In genomic region chr2:16639431-16639830, GRCh38 we compare ENCODE assay signal across 20 cellular contexts. TPM values are rescaled to one million over a fixed set of nuclear protein-coding genes. Genes with fewer than 3 reads are reported as not detected.
DNase-seq lines count a peak whose midpoint lies in the region; ATAC-seq and TF ChIP-seq lines count a peak whose summit lies in the region.
"Had no signal": no experiment of that assay in that cellular context is flagged by ENCODE, and none has a peak within 500 bp of the region (broad histone marks: within the 10 kb centered on the region; RNA-seq: fewer than 3 reads in every experiment).

No MANE protein-coding gene starts in this region.

- no peaks in the 10 kb centered on the region for H3K27me3 Mint-ChIP-seq in activated B cell treated with CpG ODN at 0.5 μM for 24 hours
- H3K27me3 Mint-ChIP-seq in memory B cell = no peaks in the 10 kb centered on the region
- H3K27me3 Mint-ChIP-seq: activated naive CD4-positive, alpha-beta T cell treated with anti-CD3 and anti-CD28 coated beads, Interleukin-2, amount 50 U/mL, for 24 hours had no signal

- H3K9me3 Mint-ChIP-seq in activated B cell treated with CpG ODN at 0.5 μM for 24 hours = no peaks in the 10 kb centered on the region
- H3K9me3 Mint-ChIP-seq in memory B cell = peaks cover 2% of the 10 kb centered on the region
- H3K9me3 Mint-ChIP-seq: activated naive CD4-positive, alpha-beta T cell treated with anti-CD3 and anti-CD28 coated beads, Interleukin-2, amount 50 U/mL, for 24 hours had no signal

- no peaks in the 10 kb centered on the region for H3K9me3 ChIP-seq in liver (ENCODE audit: control insufficient read depth in 4 of 4, low read length in 3 of 4)
- no peaks in the 10 kb centered on the region for H3K9me3 ChIP-seq in right lobe of liver
- H3K9me3 ChIP-seq in lower lobe of right lung = no peaks in the 10 kb centered on the region
- H3K9me3 ChIP-seq: body of pancreas, esophagus squamous epithelium, heart left ventricle had no signal

- H3K27ac Mint-ChIP-seq in activated B cell treated with CpG ODN at 0.5 μM for 24 hours (peak overlapping the region; percentile 30), memory B cell (peak overlapping the region; percentile 65)
- H3K27ac Mint-ChIP-seq: activated naive CD4-positive, alpha-beta T cell treated with anti-CD3 and anti-CD28 coated beads, Interleukin-2, amount 50 U/mL, for 24 hours had no signal

- H3K4me1 ChIP-seq in liver (ENCODE audit: control insufficient read depth in 4 of 4, insufficient read depth in 4 of 4, low read length in 3 of 4) (peaks cover 0 to 8% (median 0%) of the 10 kb centered on the region in 4 donors), right lobe of liver (no peaks in the 10 kb centered on the region), lower lobe of right lung (peaks cover 37% of the 10 kb centered on the region)

- H3K27me3 ChIP-seq in liver (ENCODE audit: control insufficient read depth in 4 of 4, insufficient read depth in 4 of 4, low read length in 3 of 4) = no peaks in the 10 kb centered on the region
- no peaks in the 10 kb centered on the region for H3K27me3 ChIP-seq in right lobe of liver
- H3K27me3 ChIP-seq in lower lobe of right lung (ENCODE audit: low read depth) = no peaks in the 10 kb centered on the region
- H3K27me3 ChIP-seq: body of pancreas, esophagus squamous epithelium, heart left ventricle had no signal

- TF ChIP-seq RAD21 in liver (IDR thresholded peaks at IDR 0.05) = peak; percentile 29 to 30

- peak overlapping the region; percentile 12 for H3K4me3 Mint-ChIP-seq in activated B cell treated with CpG ODN at 0.5 μM for 24 hours
- H3K4me3 Mint-ChIP-seq in memory B cell = no peak overlapping the region
- H3K4me3 Mint-ChIP-seq: activated naive CD4-positive, alpha-beta T cell treated with anti-CD3 and anti-CD28 coated beads, Interleukin-2, amount 50 U/mL, for 24 hours had no signal

- CTCF ChIA-PET in activated B cell treated with CpG ODN at 0.5 μM for 24 hours (lab: Charles Lee) = interaction anchor here (0.8 to 1.8 kb wide), 5 partner anchors 11 to 118 kb away, joined by 3 to 5 read pairs (median 5); no protein-coding TSS in a partner anchor

- H3K36me3 Mint-ChIP-seq in activated B cell treated with CpG ODN at 0.5 μM for 24 hours (ENCODE audit: low read depth) (peaks cover 92% of the 10 kb centered on the region), memory B cell (peaks cover 32% of the 10 kb centered on the region)
- H3K36me3 Mint-ChIP-seq: activated naive CD4-positive, alpha-beta T cell treated with anti-CD3 and anti-CD28 coated beads, Interleukin-2, amount 50 U/mL, for 24 hours had no signal

- TF ChIP-seq CTCF in liver (IDR thresholded peaks at IDR 0.05; ENCODE audit: low read depth, low read length, missing input control) = no peak
- TF ChIP-seq CTCF in right lobe of liver (IDR thresholded peaks at IDR 0.05) = peak in 1 of 4 donors; percentile 16
- no peak for TF ChIP-seq CTCF in activated B cell treated with CpG ODN at 0.5 μM for 24 hours (IDR thresholded peaks at IDR 0.05)
- no peak for TF ChIP-seq CTCF in foreskin fibroblast (IDR thresholded peaks at IDR 0.05; ENCODE audit: low read depth, low read length)
- TF ChIP-seq CTCF in lower lobe of right lung (IDR thresholded peaks at IDR 0.05) = no peak

- WGBS in liver = 73% methylated on average over 2 of the region's 2 CpGs
- 56% methylated on average over 2 of the region's 2 CpGs for WGBS in right lobe of liver (ENCODE audit: insufficient coverage, low coverage, low lambda C conversion rate, missing lambda C conversion rate)

- intact Hi-C loops in right lobe of liver (cut with DNase I) = no loop called here
- intact Hi-C loops in activated B cell treated with CpG ODN at 0.5 μM for 24 hours (cut with micrococcal nuclease) = no loop called here
- intact Hi-C loops in lower lobe of right lung (cut with DNase I) = no loop called here

- ATAC-seq in right lobe of liver (no peak), activated B cell treated with CpG ODN at 0.5 μM for 24 hours (ENCODE audit: low read depth) (no peak), memory B cell (ENCODE audit: low read depth) (no peak), lower lobe of right lung (no peak)
- ATAC-seq: body of pancreas, right cardiac atrium had no signal

- H3K27ac ChIP-seq in liver (ENCODE audit: low read depth in 1 of 2, low read length in 2 of 2) = no peak overlapping the region
- no peak overlapping the region for H3K27ac ChIP-seq in right lobe of liver
- peak overlapping the region; percentile 33 for H3K27ac ChIP-seq in temporal lobe (ENCODE audit: low read depth, low read length)
- no peak overlapping the region for H3K27ac ChIP-seq in lower lobe of right lung
- H3K27ac ChIP-seq: body of pancreas, esophagus squamous epithelium, PC-9 had no signal

- no peak for TF ChIP-seq POLR2A in right lobe of liver (IDR thresholded peaks at IDR 0.05)

- H3K4me3 ChIP-seq in liver (ENCODE audit: low read depth in 1 of 3, low read length in 3 of 3) = no peak overlapping the region
- H3K4me3 ChIP-seq in right lobe of liver = no peak overlapping the region
- H3K4me3 ChIP-seq in foreskin fibroblast (ENCODE audit: low read depth in 1 of 2, low read length in 2 of 2) = no peak overlapping the region
- no peak overlapping the region for H3K4me3 ChIP-seq in lower lobe of right lung
- H3K4me3 ChIP-seq: body of pancreas, esophagus squamous epithelium, heart left ventricle, PC-9 had no signal

- no peak for DNase-seq in right lobe of liver
- DNase-seq in activated B cell treated with CpG ODN at 0.5 μM for 24 hours = no peak
- no peak for DNase-seq in memory B cell (ENCODE audit: low spot score in 2 of 2)
- no peak for DNase-seq in globus pallidus (ENCODE audit: low spot score)
- DNase-seq in foreskin fibroblast = no peak
- no peak for DNase-seq in lower lobe of right lung
- DNase-seq: activated CD4-positive, alpha-beta T cell treated with anti-CD3 and anti-CD28 coated beads, Interleukin-2, amount 50 U/mL, for 4 hours; activated T-cell treated with anti-CD3 and anti-CD28 coated beads, Interleukin-2, amount 50 U/mL, for 1 hour; body of pancreas; esophagus squamous epithelium; heart left ventricle; mesendoderm; NCI-H2081 treated with DMSO at 0.1 percent for 48 hours; occipital lobe; right cardiac atrium; stimulated activated CD4-positive, alpha-beta T cell treated with anti-CD3 and anti-CD28 coated beads, Interleukin-1b, Interleukin-23, amount 100 ng/mL, for 48 hours had no signal

- H3K36me3 ChIP-seq in liver (ENCODE audit: control insufficient read depth in 4 of 4, insufficient read depth in 3 of 4, low read depth in 1 of 4, low read length in 3 of 4) = no peaks in the 10 kb centered on the region
- H3K36me3 ChIP-seq in right lobe of liver = no peaks in the 10 kb centered on the region
- H3K36me3 ChIP-seq in lower lobe of right lung = peaks cover 8% of the 10 kb centered on the region
- H3K36me3 ChIP-seq: esophagus squamous epithelium had no signal

- no peak overlapping the region for H3K9ac ChIP-seq in liver (ENCODE audit: low read depth in 1 of 2, low read length in 2 of 2)

- POLR2A ChIA-PET in activated B cell treated with CpG ODN at 0.5 μM for 24 hours (lab: Charles Lee) = interaction anchor here (0.8 to 1.5 kb wide), 4 partner anchors 8 to 13 kb away, joined by 3 to 4 read pairs (median 3); no protein-coding TSS in a partner anchor

- peaks cover 91% of the 10 kb centered on the region for H3K4me1 Mint-ChIP-seq in activated B cell treated with CpG ODN at 0.5 μM for 24 hours
- H3K4me1 Mint-ChIP-seq in memory B cell = peaks cover 65% of the 10 kb centered on the region

TF ChIP-seq in liver, 16 proteins besides CTCF, POLR2A, EP300 and RAD21:
- TF ChIP-seq FOXA1 (IDR thresholded peaks at IDR 0.05) = no peak
- TF ChIP-seq REST (IDR thresholded peaks at IDR 0.05) = no peak
- TF ChIP-seq TAF1 (conservative IDR thresholded peaks at IDR 0.05) = no peak

RNA-seq across cellular contexts. Expression of gene CYRIA, which starts 26.2 kb away (rescaled TPM):
- 1 to 10 TPM; 3.1 to 4.3 TPM for total RNA-seq in liver
- polyA plus RNA-seq in liver = 1 to 10 TPM; 1.3 to 1.6 TPM
- 1 to 10 TPM; 1.6 to 6.3 (median 3.1) TPM for total RNA-seq in right lobe of liver
- 72.7 and 76.1 TPM in 2 replicates for total RNA-seq in activated B cell treated with CpG ODN at 0.5 μM for 24 hours
- 189 TPM for total RNA-seq in temporal lobe
- 29.4 TPM for total RNA-seq in lower lobe of right lung
